21 cellular contexts compared by ENCODE assay signal in the genomic region with DNA sequence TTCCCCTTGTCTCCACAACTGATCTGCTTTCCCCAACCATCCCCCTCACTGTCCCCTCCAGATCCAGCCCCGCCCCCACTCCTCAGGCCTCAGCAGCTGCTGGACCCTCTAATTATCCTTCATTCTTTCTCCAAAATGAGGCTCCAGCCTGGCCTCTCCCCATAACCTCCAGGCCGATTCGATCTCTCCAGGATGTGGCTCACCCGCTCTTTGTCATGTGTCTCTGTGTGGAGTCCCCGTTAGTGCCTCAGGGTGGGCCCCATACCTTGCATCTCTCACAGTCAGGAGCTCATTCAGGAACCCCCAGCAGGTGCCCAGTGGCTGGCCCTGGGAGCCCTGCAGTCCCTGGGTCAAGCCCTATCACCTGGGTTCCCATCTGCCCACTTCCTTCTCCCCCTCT. TPM values are rescaled to one million over a fixed set of nuclear protein-coding genes. Genes with fewer than 3 reads are reported as not detected.
DNase-seq lines count a peak whose midpoint lies in the region; ATAC-seq and TF ChIP-seq lines count a peak whose summit lies in the region.
"Had no signal": no experiment of that assay in that cellular context is flagged by ENCODE, and none has a peak within 500 bp of the region (broad histone marks: within the 10 kb centered on the region; RNA-seq: fewer than 3 reads in every experiment).

No MANE protein-coding gene starts in this region.

- no peak for TF ChIP-seq CTCF in body of pancreas (IDR thresholded peaks at IDR 0.05)

- H3K4me1 ChIP-seq in mononuclear cell (ENCODE audit: insufficient read depth, low read length) (peaks cover 93% of the 10 kb centered on the region), body of pancreas (no peaks in the 10 kb centered on the region)

- no peaks in the 10 kb centered on the region for H3K9me3 Mint-ChIP-seq in stimulated activated naive CD8-positive, alpha-beta T cell treated with anti-CD3 and anti-CD28 coated beads, Interleukin-15, Interleukin-2, amounts not matched to agents 100 ng/mL and 50 ng/mL, for 24 hours
- no peaks in the 10 kb centered on the region for H3K9me3 Mint-ChIP-seq in activated T-helper 17 cell treated with anti-CD3 and anti-CD28 coated beads, Interleukin-2, amount 50 U/mL, for 72 hours
- H3K9me3 Mint-ChIP-seq: WTC11 had no signal

- H3K9me3 ChIP-seq in mononuclear cell (ENCODE audit: low read depth, low read length) (no peaks in the 10 kb centered on the region), body of pancreas (no peaks in the 10 kb centered on the region)
- H3K9me3 ChIP-seq: ascending aorta had no signal

- no peaks in the 10 kb centered on the region for H3K27me3 ChIP-seq in mononuclear cell (ENCODE audit: insufficient read depth, low read length)
- H3K27me3 ChIP-seq in body of pancreas: no peaks in the 10 kb centered on the region
- H3K27me3 ChIP-seq: ascending aorta, hepatocyte had no signal

- peaks cover 39% of the 10 kb centered on the region for H3K4me1 Mint-ChIP-seq in stimulated activated naive CD8-positive, alpha-beta T cell treated with anti-CD3 and anti-CD28 coated beads, Interleukin-15, Interleukin-2, amounts not matched to agents 100 ng/mL and 50 ng/mL, for 24 hours (ENCODE audit: low read depth)
- H3K4me1 Mint-ChIP-seq in activated T-helper 17 cell treated with anti-CD3 and anti-CD28 coated beads, Interleukin-2, amount 50 U/mL, for 72 hours: no peaks in the 10 kb centered on the region

- no peaks in the 10 kb centered on the region for H3K36me3 Mint-ChIP-seq in stimulated activated naive CD8-positive, alpha-beta T cell treated with anti-CD3 and anti-CD28 coated beads, Interleukin-15, Interleukin-2, amounts not matched to agents 100 ng/mL and 50 ng/mL, for 24 hours (ENCODE audit: low read depth)
- no peaks in the 10 kb centered on the region for H3K36me3 Mint-ChIP-seq in activated T-helper 17 cell treated with anti-CD3 and anti-CD28 coated beads, Interleukin-2, amount 50 U/mL, for 72 hours (ENCODE audit: low read depth)
- H3K36me3 Mint-ChIP-seq: WTC11 had no signal

- H3K27me3 Mint-ChIP-seq in stimulated activated naive CD8-positive, alpha-beta T cell treated with anti-CD3 and anti-CD28 coated beads, Interleukin-15, Interleukin-2, amounts not matched to agents 100 ng/mL and 50 ng/mL, for 24 hours: no peaks in the 10 kb centered on the region
- no peaks in the 10 kb centered on the region for H3K27me3 Mint-ChIP-seq in activated T-helper 17 cell treated with anti-CD3 and anti-CD28 coated beads, Interleukin-2, amount 50 U/mL, for 72 hours

- H3K4me3 ChIP-seq in mononuclear cell (ENCODE audit: low read length) (peak overlapping the region; percentile 56), body of pancreas (no peak overlapping the region)
- H3K4me3 ChIP-seq: hepatocyte had no signal

- no peak for DNase-seq in stimulated activated naive CD8-positive, alpha-beta T cell treated with anti-CD3 and anti-CD28 coated beads, Interleukin-15, Interleukin-2, amounts not matched to agents 100 U/mL and 50 U/mL, for 24 hours
- DNase-seq in posterior cingulate gyrus (no peak), body of pancreas (no peak)
- no peak for DNase-seq in stimulated activated CD4-positive, alpha-beta T cell treated with anti-CD3 and anti-CD28 coated beads, Interleukin-4, amount 100 ng/mL, for 24 hours
- DNase-seq: activated gamma-delta T cell treated with Interleukin-2 at 50 U/mL for 16 hours; COR-L47; midbrain; NCI-H1105; OCI-M1; stimulated activated CD4-positive, alpha-beta T cell treated with anti-CD3 and anti-CD28 coated beads, Interleukin-12 subunit alpha, Interleukin-12 subunit beta, amount 100 ng/mL, for 4 hours; trophoblast cell had no signal

- no peaks in the 10 kb centered on the region for H3K36me3 ChIP-seq in body of pancreas (replicated peaks in 1 of 2; ENCODE audit: insufficient read depth in 1 of 2, low read depth in 2 of 2)
- H3K36me3 ChIP-seq: ascending aorta had no signal

- H3K4me3 Mint-ChIP-seq in stimulated activated naive CD8-positive, alpha-beta T cell treated with anti-CD3 and anti-CD28 coated beads, Interleukin-15, Interleukin-2, amounts not matched to agents 100 ng/mL and 50 ng/mL, for 24 hours: no peak overlapping the region
- H3K4me3 Mint-ChIP-seq in activated T-helper 17 cell treated with anti-CD3 and anti-CD28 coated beads, Interleukin-2, amount 50 U/mL, for 72 hours: no peak overlapping the region
- H3K4me3 Mint-ChIP-seq: WTC11 had no signal

- H3K27ac Mint-ChIP-seq in stimulated activated naive CD8-positive, alpha-beta T cell treated with anti-CD3 and anti-CD28 coated beads, Interleukin-15, Interleukin-2, amounts not matched to agents 100 ng/mL and 50 ng/mL, for 24 hours: peak overlapping the region; percentile 7
- H3K27ac Mint-ChIP-seq in activated T-helper 17 cell treated with anti-CD3 and anti-CD28 coated beads, Interleukin-2, amount 50 U/mL, for 72 hours: peak overlapping the region; percentile 11
- H3K27ac Mint-ChIP-seq: WTC11 had no signal

- intact Hi-C loops in posterior cingulate gyrus (cut with DNase I): no loop called here
- intact Hi-C loops in body of pancreas (cut with DNase I): no loop called here

- WGBS in body of pancreas, 2 donors: 58 to 72% methylated on average over 5 of the region's 5 CpGs

- ATAC-seq in stimulated activated naive CD8-positive, alpha-beta T cell treated with anti-CD3 and anti-CD28 coated beads, Interleukin-15, Interleukin-2, amounts not matched to agents 100 U/mL and 50 U/mL, for 24 hours: no peak
- no peak for ATAC-seq in activated T-helper 17 cell treated with anti-CD3 and anti-CD28 coated beads, Interleukin-2, amount 50 U/mL, for 72 hours (replicated peaks)
- ATAC-seq in body of pancreas: no peak
- ATAC-seq in GM21723 (IDR thresholded peaks at IDR 0.05; ENCODE audit: unreplicated experiment): no peak

- TF ChIP-seq POLR2A in body of pancreas (IDR thresholded peaks at IDR 0.05): no peak

- no peak overlapping the region for H3K27ac ChIP-seq in body of pancreas
- H3K27ac ChIP-seq: ascending aorta, hepatocyte had no signal

RNA-seq across cellular contexts. Expression of gene PILRA, which starts 1.3 kb away (rescaled TPM):
- 1 to 10 TPM; 2.7 to 7.0 TPM for total RNA-seq in activated T-helper 17 cell treated with anti-CD3 and anti-CD28 coated beads, Interleukin-2, amount 50 U/mL, for 72 hours
- total RNA-seq in mononuclear cell (56.7 TPM), body of pancreas (1 to 10 TPM in 1 of 2 donors, not detected in 1; 7.0 TPM)
- total RNA-seq: kidney epithelial cell, LHCN-M2, SK-MEL-5 had no signal

RNA-seq across cellular contexts. Expression of gene PILRB, which starts 16.7 kb away (rescaled TPM):
- 10 to 100 TPM; 36.5 to 63.4 TPM for total RNA-seq in activated T-helper 17 cell treated with anti-CD3 and anti-CD28 coated beads, Interleukin-2, amount 50 U/mL, for 72 hours
- total RNA-seq in mononuclear cell (26.6 TPM), body of pancreas (10 to 100 TPM; 63.3 to 65.6 TPM)

RNA-seq across cellular contexts. Expression of gene ZCWPW1, which starts 53.9 kb away (rescaled TPM):
- total RNA-seq in activated T-helper 17 cell treated with anti-CD3 and anti-CD28 coated beads, Interleukin-2, amount 50 U/mL, for 72 hours: 1 to 10 TPM; 3.1 to 3.8 TPM
- total RNA-seq in mononuclear cell: 3.3 TPM
- total RNA-seq in body of pancreas: 1 to 10 TPM; 1.6 to 3.3 TPM
- total RNA-seq: ascending aorta had no signal

RNA-seq across cellular contexts. Expression of gene MEPCE, which starts 55.0 kb away (rescaled TPM):
- 10 to 100 TPM; 59.5 to 65.2 TPM for total RNA-seq in activated T-helper 17 cell treated with anti-CD3 and anti-CD28 coated beads, Interleukin-2, amount 50 U/mL, for 72 hours
- total RNA-seq in mononuclear cell: 36.7 TPM
- 10 to 100 TPM; 14.0 to 34.9 TPM for total RNA-seq in body of pancreas
